Comparison of ENCODE assay signal across 8 cellular contexts in the genomic region with DNA sequence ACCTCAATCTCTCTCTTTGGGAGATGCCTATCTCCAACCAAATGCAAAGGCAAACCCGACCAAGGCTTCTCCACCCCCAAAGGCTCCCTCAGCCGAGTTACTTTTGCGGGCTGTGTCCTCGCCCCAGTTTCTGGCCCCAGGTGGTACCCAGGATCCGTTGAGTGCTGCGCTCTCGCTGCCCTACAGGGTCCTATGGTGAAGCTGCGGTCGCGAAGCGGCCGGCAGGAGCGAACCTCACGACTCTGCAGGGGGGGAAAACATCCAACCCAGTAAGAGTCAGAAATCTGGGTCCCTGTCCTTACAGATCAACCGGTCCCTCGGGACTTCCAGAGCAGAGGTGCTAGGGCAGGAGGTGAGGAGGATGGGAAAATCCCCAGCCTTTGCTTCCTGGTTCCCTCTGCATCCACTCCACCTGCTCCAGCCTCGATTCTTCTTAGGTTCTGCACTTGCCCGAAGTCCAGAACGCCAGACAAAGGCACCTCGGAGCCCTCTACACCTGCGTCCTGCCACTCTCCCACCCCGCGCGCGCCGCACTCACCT. TPM values are rescaled to one million over a fixed set of nuclear protein-coding genes. Genes with fewer than 3 reads are reported as not detected.
DNase-seq lines count a peak whose midpoint lies in the region; ATAC-seq and TF ChIP-seq lines count a peak whose summit lies in the region.

No MANE protein-coding gene starts in this region.

- 2% methylated on average over 26 of the region's 26 CpGs for WGBS in lung, 2 donors

- H3K36me3 ChIP-seq in brain microvascular endothelial cell (replicated peaks) (no peaks in the 10 kb centered on the region), lung (ENCODE audit: control insufficient read depth in 2 of 2, insufficient read depth in 2 of 2, low read length in 2 of 2) (no peaks in the 10 kb centered on the region), upper lobe of right lung (no peaks in the 10 kb centered on the region)

- ATAC-seq in GM19351 (IDR thresholded peaks at IDR 0.05; ENCODE audit: unreplicated experiment) (peak; percentile 8), HG03432 (IDR thresholded peaks at IDR 0.05; ENCODE audit: unreplicated experiment) (peak; percentile 17), lung (ENCODE audit: insufficient read depth, low FRiP score) (peak; percentile 15), upper lobe of right lung (no peak), HG02970 (IDR thresholded peaks at IDR 0.05; ENCODE audit: low FRiP score, unreplicated experiment) (no peak)

- DNase-seq in brain microvascular endothelial cell, result no peak
- no peak for DNase-seq in lung (ENCODE audit: low spot score)
- no peak for DNase-seq in upper lobe of right lung
- no peak for DNase-seq in KBM-7
- DNase-seq in islet precursor cell, result no peak

- TF ChIP-seq CTCF in brain microvascular endothelial cell (IDR thresholded peaks at IDR 0.05; ENCODE audit: low read depth, low read length, missing control alignments), result no peak
- no peak for TF ChIP-seq CTCF in lung (IDR thresholded peaks at IDR 0.05; ENCODE audit: control extremely low read depth, extremely low read depth)
- TF ChIP-seq CTCF in upper lobe of right lung (IDR thresholded peaks at IDR 0.05), result no peak

- H3K27me3 ChIP-seq in brain microvascular endothelial cell (replicated peaks), result peaks cover 28% of the 10 kb centered on the region
- H3K27me3 ChIP-seq in lung (ENCODE audit: control insufficient read depth, insufficient read depth), result no peaks in the 10 kb centered on the region
- H3K27me3 ChIP-seq in upper lobe of right lung, result peaks cover 20% of the 10 kb centered on the region

- no peak overlapping the region for H3K27ac ChIP-seq in brain microvascular endothelial cell
- no peak overlapping the region for H3K27ac ChIP-seq in lung (ENCODE audit: low read depth in 1 of 2, low read length in 1 of 2)
- peak overlapping the region; percentile 6 for H3K27ac ChIP-seq in upper lobe of right lung

- intact Hi-C loops in upper lobe of right lung (cut with DNase I), result no loop called here

- H3K4me1 ChIP-seq in lung (ENCODE audit: control insufficient read depth in 2 of 2, insufficient read depth in 2 of 2, low read length in 2 of 2) (peaks cover 0 to 19% of the 10 kb centered on the region in 2 donors), upper lobe of right lung (peaks cover 9% of the 10 kb centered on the region)

- H3K9me3 ChIP-seq in lung (ENCODE audit: control insufficient read depth in 2 of 2, insufficient read depth in 1 of 2, low read length in 1 of 2) (no peaks in the 10 kb centered on the region), upper lobe of right lung (no peaks in the 10 kb centered on the region)

- H3K4me3 ChIP-seq in brain microvascular endothelial cell (ENCODE audit: low read depth, low read length) (peak overlapping the region; percentile 61), lung (peak overlapping the region; percentile 33), upper lobe of right lung (peak overlapping the region; percentile 63)

- in situ Hi-C loops in brain microvascular endothelial cell (cut with HindIII; ENCODE audit: low pct_ligation_motif_present, low sequenced_read_pairs) (no loop called here), KBM-7 (cut with MboI; ENCODE audit: low pct_unique_long_range_greater_than_20kb, low sequenced_read_pairs) (no loop called here)

RNA-seq across cellular contexts. Expression of gene HS3ST1, which starts 0.5 kb away (rescaled TPM):
- total RNA-seq in lung (10 to 100 TPM; 12.7 to 15.4 TPM), upper lobe of right lung (1.5 TPM)
- polyA plus RNA-seq in lung, result 1 to 10 TPM; 1.7 to 9.4 TPM

Comparison
In these comparisons a context has a peak if more than half of its experiments do, and no peak if none do; other contexts are left out.
1. ATAC-seq: peak in GM19351 (single experiment), HG03432 (single experiment) and lung (single experiment); none in upper lobe of right lung (single experiment) and HG02970 (single experiment).
2. Peak in every context shown above with its lines, with median percentiles within 50 percentile points of each other: H3K4me3 ChIP-seq.